ENCODE assay signal across 15 cellular contexts in the genomic region with DNA sequence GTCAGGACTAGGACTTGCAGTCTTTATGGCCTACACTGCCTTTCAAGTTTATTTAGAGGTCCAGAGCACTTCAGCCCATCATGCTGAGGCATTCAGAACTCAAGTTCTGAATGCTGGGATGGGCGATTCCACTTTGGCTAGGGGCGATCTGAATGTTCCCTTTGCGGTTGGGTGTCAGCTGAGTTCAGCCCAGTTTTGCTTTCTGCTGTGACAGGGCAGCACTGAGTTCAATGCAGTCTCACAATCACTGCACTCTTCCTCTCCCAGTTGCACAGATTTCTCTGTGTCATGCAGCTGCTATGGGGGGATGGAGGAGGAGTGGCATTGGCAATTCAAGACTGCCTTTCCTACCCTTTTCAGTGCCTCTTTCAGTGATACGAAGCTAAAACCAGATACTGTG.
"Had no signal": no experiment of that assay in that cellular context is flagged by ENCODE, and none has a peak within 500 bp of the region (broad histone marks: within the 10 kb centered on the region; RNA-seq: fewer than 3 reads in every experiment).

No MANE protein-coding gene starts in this region.

- H3K27ac Mint-ChIP-seq: activated naive CD8-positive, alpha-beta T cell treated with anti-CD3 and anti-CD28 coated beads, Interleukin-2, amount 50 U/mL, for 24 hours; naive B cell; type B pancreatic cell had no signal

- H3K36me3 Mint-ChIP-seq: naive B cell, type B pancreatic cell had no signal

- DNase-seq: activated CD4-positive, alpha-beta T cell treated with anti-CD3 and anti-CD28 coated beads, Interleukin-2, amount 50 U/mL, for 4 hours; activated CD4-positive, CD25-positive, alpha-beta regulatory T cell treated with anti-CD3 and anti-CD28 coated beads, Interleukin-2, amount 50 U/mL, for 72 hours; activated naive CD4-positive, alpha-beta T cell; activated naive CD8-positive, alpha-beta T cell treated with anti-CD3 and anti-CD28 coated beads, Interleukin-2, amount 50 U/mL, for 24 hours; activated T-cell treated with anti-CD3 and anti-CD28 coated beads for 4 hours; left colon; naive B cell; right cardiac atrium; stimulated activated CD4-positive, alpha-beta T cell treated with anti-CD3 and anti-CD28 coated beads, Interleukin-15, amount 100 ng/mL, for 24 hours; stimulated activated CD4-positive, alpha-beta T cell treated with anti-CD3 and anti-CD28 coated beads, Interleukin-4, amount 100 ng/mL, for 1 hour; stimulated activated CD8-positive, alpha-beta memory T cell treated with anti-CD3 and anti-CD28 coated beads, Interleukin-4, amount 100 ng/mL, for 48 hours; stimulated activated naive CD4-positive, alpha-beta T cell treated with Interleukin-2 at 50 U/mL for 16 hours; T-helper 9 cell had no signal

- H3K27me3 Mint-ChIP-seq: activated naive CD8-positive, alpha-beta T cell treated with anti-CD3 and anti-CD28 coated beads, Interleukin-2, amount 50 U/mL, for 24 hours; naive B cell; type B pancreatic cell had no signal

- H3K4me3 Mint-ChIP-seq: activated naive CD8-positive, alpha-beta T cell treated with anti-CD3 and anti-CD28 coated beads, Interleukin-2, amount 50 U/mL, for 24 hours; naive B cell; type B pancreatic cell had no signal

- ATAC-seq: activated naive CD8-positive, alpha-beta T cell treated with anti-CD3 and anti-CD28 coated beads, Interleukin-2, amount 50 U/mL, for 24 hours; gastroesophageal sphincter; left colon had no signal

- H3K9me3 Mint-ChIP-seq: type B pancreatic cell had no signal

- H3K4me1 Mint-ChIP-seq: activated naive CD8-positive, alpha-beta T cell treated with anti-CD3 and anti-CD28 coated beads, Interleukin-2, amount 50 U/mL, for 24 hours; naive B cell had no signal
